Comparison of ENCODE assay signal across 8 cellular contexts in genomic region chr10:70549962-70550845, GRCh38. TPM values are rescaled to one million over a fixed set of nuclear protein-coding genes. Genes with fewer than 3 reads are reported as not detected.
DNase-seq lines count a peak whose midpoint lies in the region; ATAC-seq, FAIRE-seq and TF ChIP-seq lines count a peak whose summit lies in the region.

No MANE protein-coding gene starts in this region.

- H3K27ac ChIP-seq in foreskin keratinocyte, result no peak overlapping the region
- no peak overlapping the region for H3K27ac ChIP-seq in transverse colon

- 59 to 71% methylated on average over 4 to 9 of the region's 9 CpGs for WGBS in transverse colon (ENCODE audit: low coverage in 1 of 2), 2 donors

- no peaks in the 10 kb centered on the region for H3K9me3 Mint-ChIP-seq in osteocyte (ENCODE audit: unreplicated experiment)

- ATAC-seq in foreskin keratinocyte (peak; percentile 67), GM18520 (IDR thresholded peaks at IDR 0.05; ENCODE audit: unreplicated experiment) (no peak)

- no peaks in the 10 kb centered on the region for H3K27me3 Mint-ChIP-seq in osteocyte (ENCODE audit: unreplicated experiment)

- H3K36me3 Mint-ChIP-seq in osteocyte (ENCODE audit: unreplicated experiment), result no peaks in the 10 kb centered on the region

- no peaks in the 10 kb centered on the region for H3K9me3 ChIP-seq in transverse colon

- intact Hi-C loops in transverse colon (cut with DNase I; ENCODE audit: low total_unique reads), result loop anchor here (5.0 kb wide), 1 partner anchor 207 kb away; no protein-coding TSS in a partner anchor

- no peak overlapping the region for H3K4me3 ChIP-seq in transverse colon

- TF ChIP-seq CTCF in foreskin keratinocyte (conservative IDR thresholded peaks at IDR 0.05), result peak; percentile 87
- TF ChIP-seq CTCF in osteocyte (IDR thresholded peaks at IDR 0.05), result peak; percentile 93
- TF ChIP-seq CTCF in transverse colon (IDR thresholded peaks at IDR 0.05), result peak; percentile 87 to 92 (median 88)

- peaks cover 24% of the 10 kb centered on the region for H3K4me1 Mint-ChIP-seq in osteocyte (ENCODE audit: unreplicated experiment)

- H3K36me3 ChIP-seq in transverse colon, result no peaks in the 10 kb centered on the region

- no peak for TF ChIP-seq EP300 in transverse colon (IDR thresholded peaks at IDR 0.05; ENCODE audit: low read depth)

- H3K4me1 ChIP-seq in foreskin keratinocyte, result no peaks in the 10 kb centered on the region
- no peaks in the 10 kb centered on the region for H3K4me1 ChIP-seq in transverse colon

- no peak for TF ChIP-seq POLR2A in transverse colon (IDR thresholded peaks at IDR 0.05)

- H3K27me3 ChIP-seq in foreskin keratinocyte (peaks cover 6% of the 10 kb centered on the region), transverse colon (no peaks in the 10 kb centered on the region)

- no peak overlapping the region for H3K27ac Mint-ChIP-seq in osteocyte (ENCODE audit: unreplicated experiment)

- in situ Hi-C loops in transverse colon (cut with MboI; ENCODE audit: low pct_ligation_motif_present in 1 of 4, low pct_unique_long_range_greater_than_20kb in 1 of 4, low sequenced_read_pairs in 3 of 4), result loop anchor here (5.0 to 25.0 kb wide), 6 partner anchors 85 to 337 kb away; partner anchors contain the start of gene PCBD1 (in 1 of the 4)

- no peak for FAIRE-seq in RCC 7860 (lab: Jason Lieb, UNC)

- no peak overlapping the region for H3K4me3 Mint-ChIP-seq in osteocyte (ENCODE audit: unreplicated experiment)

- peak; percentile 23 for DNase-seq in DMS53 treated with DMSO at 0.1 percent for 48 hours (lab: John Stamatoyannopoulos, UW; ENCODE audit: unreplicated experiment)
- peak; percentile 52 for DNase-seq in HPDE6-E6E7 (ENCODE audit: extremely low spot score)
- peak; percentile 18 for DNase-seq in RCC 7860 (ENCODE audit: low spot score)
- peak; percentile 47 to 58 for DNase-seq in activated T-helper 1 cell treated with anti-CD3 and anti-CD28 coated beads, Interleukin-2, amount 50 U/mL, for 16 hours (ENCODE audit: low read depth in 1 of 2, low spot score in 1 of 2)
- peak in 1 of 2 donors; percentile 22 for DNase-seq in foreskin keratinocyte
- DNase-seq in osteocyte (ENCODE audit: extremely low spot score, unreplicated experiment), result no peak
- DNase-seq in transverse colon, result peak; percentile 68

RNA-seq across cellular contexts. Expression of gene PRF1, which starts 52.3 kb away (rescaled TPM):
- not detected in 2 replicates for total RNA-seq in foreskin keratinocyte
- polyA plus RNA-seq in foreskin keratinocyte, result not detected in 2 replicates
- total RNA-seq in osteocyte, result not detected in 2 replicates
- total RNA-seq in transverse colon, result 10 to 100 TPM in 1 of 4 donors, 1 to 10 TPM in 2, under 1 TPM in 1; 0.80 to 12.7 (median 6.0) TPM
